14 cellular contexts compared by ENCODE assay signal in the genomic region with DNA sequence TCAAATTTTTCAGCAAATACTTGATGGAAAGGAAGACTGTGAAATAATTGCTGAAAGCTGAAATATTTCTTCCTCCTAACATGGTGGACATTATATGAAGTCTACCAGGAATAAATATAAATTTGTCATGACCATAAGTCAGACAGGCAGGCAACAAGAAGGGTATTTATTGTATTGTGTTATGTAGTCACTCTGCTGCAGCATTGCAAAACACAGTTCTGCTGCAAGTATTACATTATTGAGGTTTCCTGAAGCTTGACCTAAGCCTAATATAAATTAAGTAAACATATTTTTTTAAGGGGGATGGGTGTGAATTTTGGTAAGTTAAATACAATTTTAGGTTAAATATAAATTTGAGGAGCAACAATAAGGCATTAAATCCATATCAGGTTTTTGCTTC.
DNase-seq lines count a peak whose midpoint lies in the region; ATAC-seq and TF ChIP-seq lines count a peak whose summit lies in the region.
"Had no signal": no experiment of that assay in that cellular context is flagged by ENCODE, and none has a peak within 500 bp of the region (broad histone marks: within the 10 kb centered on the region; RNA-seq: fewer than 3 reads in every experiment).

No MANE protein-coding gene starts in this region.

- H3K4me2 ChIP-seq in mammary epithelial cell (ENCODE audit: insufficient read depth, low read depth, low read length) = no peak overlapping the region
- H3K4me2 ChIP-seq: BLaER1 treated with 17β-estradiol and CSF1 and Interleukin-3, amounts not matched to agents 10 nM and 100 nM had no signal

- intact Hi-C loops in MCF 10A (cut with micrococcal nuclease) = no loop called here
- intact Hi-C loops in mammary epithelial cell (cut with micrococcal nuclease) = no loop called here
- intact Hi-C loops in transverse colon (cut with DNase I; ENCODE audit: low total_unique reads) = no loop called here

- H3K4me1 ChIP-seq in mammary epithelial cell (ENCODE audit: insufficient read depth, low read length) (peaks cover 8% of the 10 kb centered on the region), transverse colon (peaks cover 1 to 4% (median 1%) of the 10 kb centered on the region in 4 donors)
- H3K4me1 ChIP-seq: BLaER1 treated with 17β-estradiol and CSF1 and Interleukin-3, amounts not matched to agents 10 nM and 100 nM had no signal

- no peaks in the 10 kb centered on the region for H3K79me2 ChIP-seq in mammary epithelial cell (ENCODE audit: insufficient read depth, low read length)

- no peak overlapping the region for H3K4me3 Mint-ChIP-seq in MCF 10A (ENCODE audit: unreplicated experiment)
- H3K4me3 Mint-ChIP-seq in activated naive CD4-positive, alpha-beta T cell treated with anti-CD3 and anti-CD28 coated beads, Interleukin-2, amount 10 ng/mL, durations not matched to agents 7 days and 5 days = no peak overlapping the region
- H3K4me3 Mint-ChIP-seq: CD4-positive, alpha-beta memory T cell had no signal

- no peaks in the 10 kb centered on the region for H3K36me3 Mint-ChIP-seq in MCF 10A (ENCODE audit: insufficient read depth, unreplicated experiment)
- no peaks in the 10 kb centered on the region for H3K36me3 Mint-ChIP-seq in activated naive CD4-positive, alpha-beta T cell treated with anti-CD3 and anti-CD28 coated beads, Interleukin-2, amount 10 ng/mL, durations not matched to agents 7 days and 5 days
- H3K36me3 Mint-ChIP-seq: CD4-positive, alpha-beta memory T cell had no signal

- no peak overlapping the region for H2AFZ ChIP-seq in mammary epithelial cell (ENCODE audit: low read depth, low read length)
- H2AFZ ChIP-seq: GM23248 had no signal

- in situ Hi-C loops in mammary epithelial cell (cut with MboI; ENCODE audit: low sequenced_read_pairs in 2 of 2) (no loop called here), transverse colon (cut with MboI; ENCODE audit: low pct_ligation_motif_present in 1 of 4, low pct_unique_long_range_greater_than_20kb in 1 of 4, low sequenced_read_pairs in 3 of 4) (loop anchor here in 1 of 4 donors (10.0 kb wide), 1 partner anchor 49 kb away; no protein-coding TSS in a partner anchor)

- POLR2A ChIA-PET in MCF 10A (lab: Yijun Ruan, JAX) = interaction anchor here (0.6 to 1.4 kb wide), 7 partner anchors 13 to 81 kb away, joined by 3 to 7 read pairs (median 3); partner anchors contain the start of gene MAOA

- H3K9me3 ChIP-seq in mammary epithelial cell (replicated peaks; ENCODE audit: insufficient read depth, low read length) (no peaks in the 10 kb centered on the region), transverse colon (no peaks in the 10 kb centered on the region)

- TF ChIP-seq CTCF in MCF 10A (IDR thresholded peaks at IDR 0.05; ENCODE audit: unreplicated experiment) (no peak), mammary epithelial cell (conservative IDR thresholded peaks at IDR 0.05 in 1 of 2, IDR thresholded peaks at IDR 0.05 in 1 of 2; ENCODE audit: extremely low read depth in 1 of 2, insufficient read depth in 1 of 2, low read depth in 1 of 2, low read length in 2 of 2) (no peak), cardiac fibroblast (IDR thresholded peaks at IDR 0.05; ENCODE audit: low read depth, low read length) (no peak), transverse colon (IDR thresholded peaks at IDR 0.05) (no peak)

- peaks cover 7% of the 10 kb centered on the region for H3K9me3 Mint-ChIP-seq in MCF 10A (ENCODE audit: unreplicated experiment)
- no peaks in the 10 kb centered on the region for H3K9me3 Mint-ChIP-seq in activated naive CD4-positive, alpha-beta T cell treated with anti-CD3 and anti-CD28 coated beads, Interleukin-2, amount 10 ng/mL, durations not matched to agents 7 days and 5 days
- H3K9me3 Mint-ChIP-seq: CD4-positive, alpha-beta memory T cell had no signal

- peak; percentile 47 for DNase-seq in MCF 10A (ENCODE audit: unreplicated experiment)
- DNase-seq in mammary epithelial cell = no peak
- DNase-seq in cardiac fibroblast (ENCODE audit: low read depth in 2 of 2) = peak; percentile 44 to 60
- peak; percentile 83 for DNase-seq in iris pigment epithelial cell (ENCODE audit: low read depth)
- DNase-seq in activated naive CD4-positive, alpha-beta T cell treated with anti-CD3 and anti-CD28 coated beads, Interleukin-2, amount 10 ng/mL, durations not matched to agents 7 days and 5 days = no peak
- DNase-seq in LoVo (ENCODE audit: low spot score) = no peak
- no peak for DNase-seq in transverse colon
- DNase-seq: 8988T; CD4-positive, alpha-beta memory T cell; DMS79; GM23248 had no signal

- no peak for ATAC-seq in GM18873 (IDR thresholded peaks at IDR 0.05; ENCODE audit: low FRiP score, unreplicated experiment)
- ATAC-seq: GM12878 had no signal

- dilution Hi-C loops in mammary epithelial cell (cut with HindIII; ENCODE audit: low sequenced_read_pairs) = no loop called here

- no peak overlapping the region for H3K9ac ChIP-seq in mammary epithelial cell (ENCODE audit: insufficient read depth, low read length)
- H3K9ac ChIP-seq: BLaER1 treated with 17β-estradiol and CSF1 and Interleukin-3, amounts not matched to agents 10 nM and 100 nM; GM23248 had no signal

- no peaks in the 10 kb centered on the region for H4K20me1 ChIP-seq in mammary epithelial cell (ENCODE audit: insufficient read depth, low read length)
- H4K20me1 ChIP-seq: BLaER1 treated with 17β-estradiol and CSF1 and Interleukin-3, amounts not matched to agents 10 nM and 100 nM had no signal

- no peak overlapping the region for H3K27ac Mint-ChIP-seq in MCF 10A (ENCODE audit: low read depth, unreplicated experiment)
- no peak overlapping the region for H3K27ac Mint-ChIP-seq in activated naive CD4-positive, alpha-beta T cell treated with anti-CD3 and anti-CD28 coated beads, Interleukin-2, amount 10 ng/mL, durations not matched to agents 7 days and 5 days
- H3K27ac Mint-ChIP-seq: CD4-positive, alpha-beta memory T cell had no signal

- no peak for TF ChIP-seq POLR2A in transverse colon (IDR thresholded peaks at IDR 0.05)

- H3K36me3 ChIP-seq in mammary epithelial cell (ENCODE audit: insufficient read depth, low read length) (no peaks in the 10 kb centered on the region), transverse colon (no peaks in the 10 kb centered on the region)
- H3K36me3 ChIP-seq: BLaER1 treated with 17β-estradiol and CSF1 and Interleukin-3, amounts not matched to agents 10 nM and 100 nM had no signal

- TF ChIP-seq EP300 in transverse colon (IDR thresholded peaks at IDR 0.05; ENCODE audit: low read depth) = no peak

- BruUV-seq in MCF 10A (replicated peaks; lab: Mats Ljungman, UMichigan) (no TSS peak), mammary epithelial cell (replicated peaks; lab: Mats Ljungman, UMichigan) (no TSS peak)

- H3K27me3 ChIP-seq in mammary epithelial cell (ENCODE audit: insufficient read depth, low read length) = no peaks in the 10 kb centered on the region
- H3K27me3 ChIP-seq in transverse colon = no peaks in the 10 kb centered on the region

- peaks cover 43% of the 10 kb centered on the region for H3K27me3 Mint-ChIP-seq in MCF 10A (ENCODE audit: insufficient read depth, unreplicated experiment)
- no peaks in the 10 kb centered on the region for H3K27me3 Mint-ChIP-seq in activated naive CD4-positive, alpha-beta T cell treated with anti-CD3 and anti-CD28 coated beads, Interleukin-2, amount 10 ng/mL, durations not matched to agents 7 days and 5 days

- H3K4me3 ChIP-seq in mammary epithelial cell (replicated peaks in 1 of 3; ENCODE audit: insufficient read depth in 1 of 3, low read depth in 2 of 3, low read length in 3 of 3) = no peak overlapping the region
- no peak overlapping the region for H3K4me3 ChIP-seq in cardiac fibroblast (replicated peaks in 1 of 2; ENCODE audit: low read depth in 2 of 2, low read length in 2 of 2)
- no peak overlapping the region for H3K4me3 ChIP-seq in transverse colon
- H3K4me3 ChIP-seq: BLaER1 treated with 17β-estradiol and CSF1 and Interleukin-3, amounts not matched to agents 10 nM and 100 nM; GM12878; GM23248 had no signal

- peaks cover 6% of the 10 kb centered on the region for H3K4me1 Mint-ChIP-seq in MCF 10A (ENCODE audit: insufficient read depth, unreplicated experiment)
- H3K4me1 Mint-ChIP-seq in activated naive CD4-positive, alpha-beta T cell treated with anti-CD3 and anti-CD28 coated beads, Interleukin-2, amount 10 ng/mL, durations not matched to agents 7 days and 5 days = no peaks in the 10 kb centered on the region

- H3K27ac ChIP-seq in mammary epithelial cell (ENCODE audit: insufficient read depth, low read depth, low read length) (no peak overlapping the region), transverse colon (no peak overlapping the region)
- H3K27ac ChIP-seq: BLaER1 treated with 17β-estradiol and CSF1 and Interleukin-3, amounts not matched to agents 10 nM and 100 nM; GM23248 had no signal

- CTCF ChIA-PET in MCF 10A (lab: Yijun Ruan, JAX) = no interaction called here
- CTCF ChIA-PET in mammary epithelial cell (lab: Charles Lee; ENCODE audit: low non-redundant PET) = no interaction called here
- CTCF ChIA-PET in activated naive CD4-positive, alpha-beta T cell treated with anti-CD3 and anti-CD28 coated beads, Interleukin-2, amount 10 ng/mL, durations not matched to agents 7 days and 5 days (lab: Charles Lee) = interaction anchor here (0.5 kb wide), 1 partner anchor 129 kb away, joined by 3 read pairs; no protein-coding TSS in a partner anchor

Comparison
In these comparisons a context has a peak if more than half of its experiments do, and no peak if none do; other contexts are left out.
1. DNase-seq: peak in MCF 10A (single experiment), cardiac fibroblast (2 of 2) and iris pigment epithelial cell (single experiment); none in mammary epithelial cell (single experiment), activated naive CD4-positive, alpha-beta T cell treated with anti-CD3 and anti-CD28 coated beads, Interleukin-2, amount 10 ng/mL, durations not matched to agents 7 days and 5 days (single experiment), LoVo (single experiment) and transverse colon (single experiment).